ENCODE assay signal across 9 cellular contexts in the genomic region with DNA sequence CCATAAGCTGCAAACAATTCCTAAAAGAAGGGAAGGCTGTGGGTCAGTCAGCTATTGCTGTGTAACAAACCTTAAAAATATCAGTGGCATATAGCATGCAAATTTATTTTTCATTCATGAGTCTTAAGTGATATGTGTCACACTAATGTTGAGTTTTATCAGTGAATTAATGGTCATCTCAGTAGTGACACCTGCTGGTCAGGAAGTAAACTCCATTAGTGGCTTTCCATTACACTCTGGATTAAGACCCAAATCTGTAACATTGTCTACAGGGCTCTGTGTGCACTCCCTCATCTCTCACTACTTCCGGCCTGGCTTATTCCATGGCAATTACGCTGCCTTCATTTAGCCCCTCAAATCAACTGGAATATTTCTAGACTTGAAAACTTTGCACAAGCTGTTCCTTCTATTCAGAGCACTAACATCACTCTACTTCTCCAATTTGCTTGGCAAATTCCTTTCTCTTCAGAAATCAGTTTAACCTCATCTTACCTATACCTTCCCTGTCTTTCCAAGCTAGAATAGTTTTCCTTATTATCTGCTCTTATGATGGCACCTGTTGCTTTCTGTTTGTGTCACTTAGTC.
DNase-seq lines count a peak whose midpoint lies in the region; ATAC-seq and TF ChIP-seq lines count a peak whose summit lies in the region.
"Had no signal": no experiment of that assay in that cellular context is flagged by ENCODE, and none has a peak within 500 bp of the region (broad histone marks: within the 10 kb centered on the region; RNA-seq: fewer than 3 reads in every experiment).

No MANE protein-coding gene starts in this region.

- H3K36me3 ChIP-seq in CD8-positive, alpha-beta T cell (ENCODE audit: insufficient read depth, low read length) = no peaks in the 10 kb centered on the region
- H3K36me3 ChIP-seq in tibial artery (no peaks in the 10 kb centered on the region), aorta (ENCODE audit: control insufficient read depth in 1 of 2, insufficient read depth in 2 of 2, low read length in 1 of 2) (no peaks in the 10 kb centered on the region)

- H3K4me3 ChIP-seq in CD8-positive, alpha-beta T cell (ENCODE audit: low read depth, low read length) = no peak overlapping the region
- H3K4me3 ChIP-seq in tibial artery (no peak overlapping the region), aorta (ENCODE audit: low read length in 2 of 2) (no peak overlapping the region)

- H3K36me3 Mint-ChIP-seq in CD8-positive, alpha-beta T cell = no peaks in the 10 kb centered on the region
- H3K36me3 Mint-ChIP-seq: naive thymus-derived CD4-positive, alpha-beta T cell had no signal

- H3K4me1 ChIP-seq in CD8-positive, alpha-beta T cell (ENCODE audit: insufficient read depth, low read length) = no peaks in the 10 kb centered on the region
- H3K4me1 ChIP-seq in tibial artery (no peaks in the 10 kb centered on the region), aorta (ENCODE audit: control insufficient read depth in 1 of 2, insufficient read depth in 2 of 2, low read length in 2 of 2) (peaks cover 0 to 2% of the 10 kb centered on the region in 2 donors)

- no peak overlapping the region for H3K27ac Mint-ChIP-seq in CD8-positive, alpha-beta T cell
- H3K27ac Mint-ChIP-seq: naive thymus-derived CD4-positive, alpha-beta T cell had no signal

- no peaks in the 10 kb centered on the region for H3K9me3 ChIP-seq in CD8-positive, alpha-beta T cell (ENCODE audit: low read length)
- H3K9me3 ChIP-seq in tibial artery = no peaks in the 10 kb centered on the region
- H3K9me3 ChIP-seq in aorta (ENCODE audit: control insufficient read depth, low read length) = no peaks in the 10 kb centered on the region

- H3K9me3 Mint-ChIP-seq in CD8-positive, alpha-beta T cell = no peaks in the 10 kb centered on the region

- ATAC-seq in CD8-positive, alpha-beta T cell = no peak
- ATAC-seq in GM18868 (IDR thresholded peaks at IDR 0.05; ENCODE audit: unreplicated experiment) (peak; percentile 91), HG03457 (IDR thresholded peaks at IDR 0.05; ENCODE audit: unreplicated experiment) (peak; percentile 80), GM19324 (IDR thresholded peaks at IDR 0.05; ENCODE audit: low FRiP score, unreplicated experiment) (no peak), aorta (ENCODE audit: low FRiP score) (no peak)
- ATAC-seq: naive thymus-derived CD4-positive, alpha-beta T cell had no signal

- CTCF ChIA-PET in CD8-positive, alpha-beta T cell (lab: Charles Lee) = interaction anchor here (1.1 to 1.8 kb wide), 5 partner anchors 10 to 416 kb away, joined by 3 to 6 read pairs (median 3); no protein-coding TSS in a partner anchor

- no peaks in the 10 kb centered on the region for H3K27me3 ChIP-seq in CD8-positive, alpha-beta T cell (ENCODE audit: insufficient read depth, low read length)
- no peaks in the 10 kb centered on the region for H3K27me3 ChIP-seq in tibial artery
- no peaks in the 10 kb centered on the region for H3K27me3 ChIP-seq in aorta (ENCODE audit: control insufficient read depth in 1 of 2, insufficient read depth in 2 of 2, low read length in 1 of 2)

- H3K4me1 Mint-ChIP-seq in CD8-positive, alpha-beta T cell (ENCODE audit: low read depth) = no peaks in the 10 kb centered on the region
- H3K4me1 Mint-ChIP-seq: naive thymus-derived CD4-positive, alpha-beta T cell had no signal

- H3K4me3 Mint-ChIP-seq in CD8-positive, alpha-beta T cell = no peak overlapping the region
- H3K4me3 Mint-ChIP-seq: naive thymus-derived CD4-positive, alpha-beta T cell had no signal

- DNase-seq in CD8-positive, alpha-beta T cell = no peak
- DNase-seq in SW480 (ENCODE audit: low spot score) = peak; percentile 18
- peak; percentile 7 for DNase-seq in hepatic stellate cell (ENCODE audit: low spot score)
- no peak for DNase-seq in tibial artery
- DNase-seq in aorta = no peak

- POLR2A ChIA-PET in CD8-positive, alpha-beta T cell (lab: Charles Lee) = no interaction called here

- peak; percentile 54 for TF ChIP-seq CTCF in CD8-positive, alpha-beta T cell (IDR thresholded peaks at IDR 0.05)
- TF ChIP-seq CTCF in tibial artery (IDR thresholded peaks at IDR 0.05) = peak; percentile 31 to 51

- 47 to 61% methylated on average over 2 of the region's 2 CpGs for WGBS in aorta, 2 donors

- H3K27ac ChIP-seq in CD8-positive, alpha-beta T cell (ENCODE audit: low read depth, low read length) = no peak overlapping the region
- H3K27ac ChIP-seq in tibial artery (no peak overlapping the region), aorta (ENCODE audit: low read depth in 1 of 2, low read length in 2 of 2) (no peak overlapping the region)

- H3K27me3 Mint-ChIP-seq in CD8-positive, alpha-beta T cell (ENCODE audit: low read depth) = peaks cover 4% of the 10 kb centered on the region

- intact Hi-C loops in CD8-positive, alpha-beta T cell (cut with DNase I, micrococcal nuclease) = loop anchor here in 1 of 2 experiments (1.0 kb wide), 1 partner anchor 417 kb away; no protein-coding TSS in a partner anchor
- intact Hi-C loops in tibial artery (cut with DNase I; ENCODE audit: low total_unique reads) (no loop called here), aorta (cut with DNase I) (no loop called here)

Comparison
In these comparisons a context has a peak if more than half of its experiments do, and no peak if none do; other contexts are left out.
1. ATAC-seq: peak in GM18868 (single experiment) and HG03457 (single experiment); none in CD8-positive, alpha-beta T cell (single experiment), GM19324 (single experiment) and aorta (single experiment).
2. DNase-seq: peak in SW480 (single experiment) and hepatic stellate cell (single experiment); none in CD8-positive, alpha-beta T cell (0 of 7), tibial artery (0 of 2) and aorta (0 of 2).